ENCODE assay signal across 9 cellular contexts in genomic region chrX:10173331-10173900, GRCh38. TPM values are rescaled to one million over a fixed set of nuclear protein-coding genes. Genes with fewer than 3 reads are reported as not detected.
DNase-seq lines count a peak whose midpoint lies in the region; ATAC-seq and TF ChIP-seq lines count a peak whose summit lies in the region.
"Had no signal": no experiment of that assay in that cellular context is flagged by ENCODE, and none has a peak within 500 bp of the region (broad histone marks: within the 10 kb centered on the region; RNA-seq: fewer than 3 reads in every experiment).

No MANE protein-coding gene starts in this region.

- no peak overlapping the region for H3K4me3 ChIP-seq in AG09309 (ENCODE audit: control insufficient read depth, low read depth, low read length)
- H3K4me3 ChIP-seq: coronary artery had no signal

- intact Hi-C loops in left colon (cut with DNase I, micrococcal nuclease): no loop called here

- DNase-seq in AG09309 (ENCODE audit: low read depth) (peak; percentile 54), NCI-H2029 (lab: John Stamatoyannopoulos, UW) (peak; percentile 71), dermis blood vessel endothelial cell (peak; percentile 85), mesenteric fat pad (ENCODE audit: low spot score) (peak; percentile 87), GM10266 (ENCODE audit: extremely low spot score) (no peak), amniotic stem cell (lab: John Stamatoyannopoulos, UW) (no peak), left colon (no peak)

- no peak for ATAC-seq in GM21381 (IDR thresholded peaks at IDR 0.05; ENCODE audit: unreplicated experiment)
- ATAC-seq in left colon: no peak

- TF ChIP-seq CTCF in AG09309 (IDR thresholded peaks at IDR 0.05; ENCODE audit: control insufficient read depth, insufficient read depth, low read depth, low read length, missing control alignments) (no peak), GM10266 (IDR thresholded peaks at IDR 0.05; ENCODE audit: control insufficient read depth, insufficient read depth, low read depth, missing control alignments) (no peak)

RNA-seq across cellular contexts. Expression of gene CLCN4, which starts 16.6 kb away (rescaled TPM):
- total RNA-seq in dermis blood vessel endothelial cell (6.5 and 9.6 TPM in 2 replicates), mesenteric fat pad (2.6 TPM), left colon (1 to 10 TPM in 1 of 2 donors, under 1 TPM in 1; 0.46 to 1.4 TPM)

Comparison
In these comparisons a context has a peak if more than half of its experiments do, and no peak if none do; other contexts are left out.
1. DNase-seq: peak in AG09309 (single experiment), NCI-H2029 (single experiment), dermis blood vessel endothelial cell (single experiment) and mesenteric fat pad (single experiment); none in GM10266 (single experiment), amniotic stem cell (single experiment) and left colon (0 of 2).